ENCODE assay signal across 1 cellular context in the genomic region with DNA sequence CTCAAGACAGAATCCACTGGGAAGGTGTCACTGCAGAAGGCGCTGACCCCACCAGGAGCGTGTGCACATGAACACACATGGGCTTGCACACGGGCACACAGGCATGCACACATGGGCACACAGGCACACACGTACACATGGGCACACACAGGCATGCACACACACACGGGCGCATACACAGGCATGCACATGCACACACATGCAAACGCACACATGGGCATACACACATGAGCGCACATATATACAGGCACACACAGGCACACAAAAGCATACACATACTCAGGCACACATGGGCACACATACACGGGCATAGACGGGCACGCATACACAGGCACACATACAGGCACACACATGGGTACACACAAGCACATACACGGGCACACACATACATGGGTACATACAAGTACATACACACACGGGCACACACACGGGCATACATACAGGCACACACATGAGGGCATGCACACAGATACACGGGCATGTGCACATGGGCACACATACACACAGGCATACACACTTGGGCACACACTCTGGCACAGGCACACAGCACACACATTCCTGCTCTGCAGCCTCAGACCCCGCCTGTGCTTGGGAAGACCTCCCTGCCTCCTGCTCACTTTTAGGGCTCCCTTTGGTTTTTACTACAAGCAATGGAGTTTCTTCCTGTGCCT.
TF ChIP-seq lines count a peak whose summit lies in the region.

No MANE protein-coding gene starts in this region.

TF ChIP-seq in WTC11, 78 proteins besides CTCF, POLR2A, EP300 and RAD21 (continued from another document):
- TF ChIP-seq, protein P1, sequence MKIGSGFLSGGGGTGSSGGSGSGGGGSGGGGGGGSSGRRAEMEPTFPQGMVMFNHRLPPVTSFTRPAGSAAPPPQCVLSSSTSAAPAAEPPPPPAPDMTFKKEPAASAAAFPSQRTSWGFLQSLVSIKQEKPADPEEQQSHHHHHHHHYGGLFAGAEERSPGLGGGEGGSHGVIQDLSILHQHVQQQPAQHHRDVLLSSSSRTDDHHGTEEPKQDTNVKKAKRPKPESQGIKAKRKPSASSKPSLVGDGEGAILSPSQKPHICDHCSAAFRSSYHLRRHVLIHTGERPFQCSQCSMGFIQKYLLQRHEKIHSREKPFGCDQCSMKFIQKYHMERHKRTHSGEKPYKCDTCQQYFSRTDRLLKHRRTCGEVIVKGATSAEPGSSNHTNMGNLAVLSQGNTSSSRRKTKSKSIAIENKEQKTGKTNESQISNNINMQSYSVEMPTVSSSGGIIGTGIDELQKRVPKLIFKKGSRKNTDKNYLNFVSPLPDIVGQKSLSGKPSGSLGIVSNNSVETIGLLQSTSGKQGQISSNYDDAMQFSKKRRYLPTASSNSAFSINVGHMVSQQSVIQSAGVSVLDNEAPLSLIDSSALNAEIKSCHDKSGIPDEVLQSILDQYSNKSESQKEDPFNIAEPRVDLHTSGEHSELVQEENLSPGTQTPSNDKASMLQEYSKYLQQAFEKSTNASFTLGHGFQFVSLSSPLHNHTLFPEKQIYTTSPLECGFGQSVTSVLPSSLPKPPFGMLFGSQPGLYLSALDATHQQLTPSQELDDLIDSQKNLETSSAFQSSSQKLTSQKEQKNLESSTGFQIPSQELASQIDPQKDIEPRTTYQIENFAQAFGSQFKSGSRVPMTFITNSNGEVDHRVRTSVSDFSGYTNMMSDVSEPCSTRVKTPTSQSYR (CRISPR knock-in tag; IDR thresholded peaks at IDR 0.05), result no peak
- no peak for TF ChIP-seq TEAD1 (CRISPR knock-in tag; IDR thresholded peaks at IDR 0.05)
- TF ChIP-seq OVOL2 (CRISPR knock-in tag; IDR thresholded peaks at IDR 0.05; ENCODE audit: borderline replicate concordance), result no peak
- no peak for TF ChIP-seq ZNF263 (CRISPR knock-in tag; IDR thresholded peaks at IDR 0.05; ENCODE audit: low read depth)
- TF ChIP-seq ATF1 (CRISPR knock-in tag; IDR thresholded peaks at IDR 0.05), result no peak
- TF ChIP-seq, protein P2, sequence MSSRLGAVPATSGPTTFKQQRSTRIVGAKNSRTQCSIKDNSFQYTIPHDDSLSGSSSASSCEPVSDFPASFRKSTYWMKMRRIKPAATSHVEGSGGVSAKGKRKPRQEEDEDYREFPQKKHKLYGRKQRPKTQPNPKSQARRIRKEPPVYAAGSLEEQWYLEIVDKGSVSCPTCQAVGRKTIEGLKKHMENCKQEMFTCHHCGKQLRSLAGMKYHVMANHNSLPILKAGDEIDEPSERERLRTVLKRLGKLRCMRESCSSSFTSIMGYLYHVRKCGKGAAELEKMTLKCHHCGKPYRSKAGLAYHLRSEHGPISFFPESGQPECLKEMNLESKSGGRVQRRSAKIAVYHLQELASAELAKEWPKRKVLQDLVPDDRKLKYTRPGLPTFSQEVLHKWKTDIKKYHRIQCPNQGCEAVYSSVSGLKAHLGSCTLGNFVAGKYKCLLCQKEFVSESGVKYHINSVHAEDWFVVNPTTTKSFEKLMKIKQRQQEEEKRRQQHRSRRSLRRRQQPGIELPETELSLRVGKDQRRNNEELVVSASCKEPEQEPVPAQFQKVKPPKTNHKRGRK (CRISPR knock-in tag; IDR thresholded peaks at IDR 0.05; ENCODE audit: borderline replicate concordance), result no peak
- TF ChIP-seq, protein P3, sequence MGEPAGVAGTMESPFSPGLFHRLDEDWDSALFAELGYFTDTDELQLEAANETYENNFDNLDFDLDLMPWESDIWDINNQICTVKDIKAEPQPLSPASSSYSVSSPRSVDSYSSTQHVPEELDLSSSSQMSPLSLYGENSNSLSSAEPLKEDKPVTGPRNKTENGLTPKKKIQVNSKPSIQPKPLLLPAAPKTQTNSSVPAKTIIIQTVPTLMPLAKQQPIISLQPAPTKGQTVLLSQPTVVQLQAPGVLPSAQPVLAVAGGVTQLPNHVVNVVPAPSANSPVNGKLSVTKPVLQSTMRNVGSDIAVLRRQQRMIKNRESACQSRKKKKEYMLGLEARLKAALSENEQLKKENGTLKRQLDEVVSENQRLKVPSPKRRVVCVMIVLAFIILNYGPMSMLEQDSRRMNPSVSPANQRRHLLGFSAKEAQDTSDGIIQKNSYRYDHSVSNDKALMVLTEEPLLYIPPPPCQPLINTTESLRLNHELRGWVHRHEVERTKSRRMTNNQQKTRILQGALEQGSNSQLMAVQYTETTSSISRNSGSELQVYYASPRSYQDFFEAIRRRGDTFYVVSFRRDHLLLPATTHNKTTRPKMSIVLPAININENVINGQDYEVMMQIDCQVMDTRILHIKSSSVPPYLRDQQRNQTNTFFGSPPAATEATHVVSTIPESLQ (CRISPR knock-in tag; IDR thresholded peaks at IDR 0.05), result no peak
